17 cellular contexts compared by ENCODE assay signal in genomic region chr12:51131745-51132521, GRCh38.
"Had no signal": no experiment of that assay in that cellular context is flagged by ENCODE, and none has a peak within 500 bp of the region (broad histone marks: within the 10 kb centered on the region; RNA-seq: fewer than 3 reads in every experiment).

No MANE protein-coding gene starts in this region.

- H3K9me3 Mint-ChIP-seq: activated naive CD8-positive, alpha-beta T cell treated with anti-CD3 and anti-CD28 coated beads, Interleukin-2, amount 10 ng/mL, durations not matched to agents 7 days and 5 days; activated T-cell treated with anti-CD3 and anti-CD28 coated beads, Interleukin-2, amount 50 U/mL, for 72 hours; nephron; stimulated activated naive B cell treated with anti-CD40 and anti-IgM and Interleukin-4, amounts not matched to agents 10 μg/mL and 1 μg/mL and 100 μg/mL, for 72 hours had no signal

- H3K27me3 Mint-ChIP-seq: activated naive CD8-positive, alpha-beta T cell treated with anti-CD3 and anti-CD28 coated beads, Interleukin-2, amount 10 ng/mL, durations not matched to agents 7 days and 5 days; stimulated activated naive B cell treated with anti-CD40 and anti-IgM and Interleukin-4, amounts not matched to agents 10 μg/mL and 1 μg/mL and 100 μg/mL, for 72 hours had no signal

- DNase-seq: activated CD8-positive, alpha-beta memory T cell treated with anti-CD3 and anti-CD28 coated beads for 24 hours; activated gamma-delta T cell; activated naive CD8-positive, alpha-beta T cell treated with anti-CD3 and anti-CD28 coated beads, Interleukin-2, amount 10 ng/mL, durations not matched to agents 7 days and 5 days; activated T-cell treated with anti-CD3 and anti-CD28 coated beads, Interleukin-2, amount 50 U/mL, for 72 hours; body of pancreas; dorsolateral prefrontal cortex; glutamatergic neuron; hippocampal formation; islet precursor cell; left colon; lower lobe of right lung; stimulated activated naive B cell treated with anti-CD40 and anti-IgM and Interleukin-4, amounts not matched to agents 10 μg/mL and 1 μg/mL and 100 μg/mL, for 72 hours; T1000; upper lobe of right lung had no signal

- H3K9me3 ChIP-seq: body of pancreas, lower lobe of right lung, thoracic aorta, upper lobe of right lung had no signal

- H3K9ac ChIP-seq: parathyroid adenoma had no signal

- H2AFZ ChIP-seq: parathyroid adenoma had no signal

- H3K4me3 Mint-ChIP-seq: activated naive CD8-positive, alpha-beta T cell treated with anti-CD3 and anti-CD28 coated beads, Interleukin-2, amount 10 ng/mL, durations not matched to agents 7 days and 5 days; activated T-cell treated with anti-CD3 and anti-CD28 coated beads, Interleukin-2, amount 50 U/mL, for 72 hours; nephron; stimulated activated naive B cell treated with anti-CD40 and anti-IgM and Interleukin-4, amounts not matched to agents 10 μg/mL and 1 μg/mL and 100 μg/mL, for 72 hours had no signal

- H3K4me1 ChIP-seq: body of pancreas, lower lobe of right lung, upper lobe of right lung had no signal

- H3K4me3 ChIP-seq: body of pancreas, dorsolateral prefrontal cortex, lower lobe of right lung, thoracic aorta, upper lobe of right lung had no signal

- H3K27ac Mint-ChIP-seq: activated naive CD8-positive, alpha-beta T cell treated with anti-CD3 and anti-CD28 coated beads, Interleukin-2, amount 10 ng/mL, durations not matched to agents 7 days and 5 days; activated T-cell treated with anti-CD3 and anti-CD28 coated beads, Interleukin-2, amount 50 U/mL, for 72 hours had no signal

- H3K36me3 ChIP-seq: thoracic aorta, upper lobe of right lung had no signal

- H3K4me1 Mint-ChIP-seq: activated naive CD8-positive, alpha-beta T cell treated with anti-CD3 and anti-CD28 coated beads, Interleukin-2, amount 10 ng/mL, durations not matched to agents 7 days and 5 days had no signal

- ATAC-seq: body of pancreas, lower lobe of right lung, upper lobe of right lung had no signal

- H3K27me3 ChIP-seq: body of pancreas, dorsolateral prefrontal cortex, upper lobe of right lung had no signal

- H3K27ac ChIP-seq: body of pancreas, dorsolateral prefrontal cortex, lower lobe of right lung, parathyroid adenoma, thoracic aorta, upper lobe of right lung had no signal
